In genomic region chr6:25061289-25061945, GRCh38 we compare ENCODE assay signal across 17 cellular contexts.
DNase-seq lines count a peak whose midpoint lies in the region; ATAC-seq and TF ChIP-seq lines count a peak whose summit lies in the region.
"Had no signal": no experiment of that assay in that cellular context is flagged by ENCODE, and none has a peak within 500 bp of the region (broad histone marks: within the 10 kb centered on the region; RNA-seq: fewer than 3 reads in every experiment).

No MANE protein-coding gene starts in this region.

- no peak for ATAC-seq in HG02981 (IDR thresholded peaks at IDR 0.05; ENCODE audit: unreplicated experiment)
- ATAC-seq: activated T-cell treated with anti-CD3 and anti-CD28 coated beads, Interleukin-2, amount 50 U/mL, for 4 hours; pancreas; upper lobe of right lung had no signal

- TF ChIP-seq CTCF in AG09319 (IDR thresholded peaks at IDR 0.05; ENCODE audit: low read depth, low read length) (no peak), OCI-LY3 (IDR thresholded peaks at IDR 0.05; ENCODE audit: low read depth, low read length) (no peak), osteoblast (IDR thresholded peaks at IDR 0.05; ENCODE audit: extremely low read depth, low read depth, low read length) (no peak)

- no peaks in the 10 kb centered on the region for H3K9me3 ChIP-seq in OCI-LY3 (ENCODE audit: insufficient read depth, low read length)
- H3K9me3 ChIP-seq in osteoblast (ENCODE audit: low read depth, low read length), result no peaks in the 10 kb centered on the region
- H3K9me3 ChIP-seq: adrenal gland, left ventricle myocardium inferior, pancreas, upper lobe of right lung had no signal

- H3K79me2 ChIP-seq in OCI-LY3 (ENCODE audit: low read length) (peaks cover 7% of the 10 kb centered on the region), osteoblast (ENCODE audit: insufficient read depth, low read length) (no peaks in the 10 kb centered on the region)

- H3K9me3 Mint-ChIP-seq in activated CD4-positive, alpha-beta T cell treated with anti-CD3 and anti-CD28 coated beads, Interleukin-2, amount 10 ng/mL, durations not matched to agents 24 days and 14 days, result no peaks in the 10 kb centered on the region
- H3K9me3 Mint-ChIP-seq: activated T-cell treated with anti-CD3 and anti-CD28 coated beads, Interleukin-2, amount 50 U/mL, for 4 hours had no signal

- H3K4me1 ChIP-seq in OCI-LY3 (ENCODE audit: low read length) (peaks cover 26% of the 10 kb centered on the region), osteoblast (ENCODE audit: insufficient read depth, low read length) (peaks cover 21% of the 10 kb centered on the region)
- H3K4me1 ChIP-seq: adrenal gland, pancreas, upper lobe of right lung had no signal

- H3K4me3 Mint-ChIP-seq in activated CD4-positive, alpha-beta T cell treated with anti-CD3 and anti-CD28 coated beads, Interleukin-2, amount 10 ng/mL, durations not matched to agents 24 days and 14 days, result no peak overlapping the region
- H3K4me3 Mint-ChIP-seq: activated T-cell treated with anti-CD3 and anti-CD28 coated beads, Interleukin-2, amount 50 U/mL, for 4 hours had no signal

- H3K27ac ChIP-seq in OCI-LY3 (ENCODE audit: low read length) (no peak overlapping the region), osteoblast (ENCODE audit: low read depth, low read length) (peak overlapping the region; percentile 38)
- H3K27ac ChIP-seq: adrenal gland, HL-60, left ventricle myocardium inferior, pancreas, upper lobe of right lung had no signal

- H2AFZ ChIP-seq in OCI-LY3 (ENCODE audit: low read depth, low read length) (peak overlapping the region; percentile 77; the same call in 1 of the 2 replicates), osteoblast (ENCODE audit: low read length) (peak overlapping the region; percentile 53)

- DNase-seq in AG09319 (ENCODE audit: extremely low read depth, low read depth), result peak; percentile 27
- DNase-seq in fibroblast of peridontal ligament (ENCODE audit: extremely low read depth), result peak; percentile 78
- peak; percentile 80 for DNase-seq in osteoblast (ENCODE audit: insufficient read length, low spot score, missing footprints)
- no peak for DNase-seq in activated CD4-positive, alpha-beta T cell treated with anti-CD3 and anti-CD28 coated beads, Interleukin-2, amount 10 ng/mL, durations not matched to agents 24 days and 14 days
- DNase-seq in ureter (ENCODE audit: low spot score), result no peak
- DNase-seq in activated CD4-positive, alpha-beta T cell treated with anti-CD3 and anti-CD28 coated beads for 1 hour, result no peak
- DNase-seq: activated T-cell treated with anti-CD3 and anti-CD28 coated beads, Interleukin-2, amount 50 U/mL, for 4 hours; adrenal gland; AML-193; dorsolateral prefrontal cortex; left ventricle myocardium inferior; NCI-H2081; pancreas; upper lobe of right lung had no signal

- H3K4me1 Mint-ChIP-seq in activated CD4-positive, alpha-beta T cell treated with anti-CD3 and anti-CD28 coated beads, Interleukin-2, amount 10 ng/mL, durations not matched to agents 24 days and 14 days, result peaks cover 16% of the 10 kb centered on the region

- intact Hi-C loops in activated CD4-positive, alpha-beta T cell treated with anti-CD3 and anti-CD28 coated beads, Interleukin-2, amount 10 ng/mL, durations not matched to agents 24 days and 14 days (cut with micrococcal nuclease), result no loop called here

- no peaks in the 10 kb centered on the region for H3K36me3 ChIP-seq in OCI-LY3 (replicated peaks; ENCODE audit: low read depth, low read length)
- no peaks in the 10 kb centered on the region for H3K36me3 ChIP-seq in osteoblast (ENCODE audit: insufficient read depth, low read length)
- H3K36me3 ChIP-seq: adrenal gland, left ventricle myocardium inferior, pancreas, upper lobe of right lung had no signal

- no peak overlapping the region for H3K27ac Mint-ChIP-seq in activated CD4-positive, alpha-beta T cell treated with anti-CD3 and anti-CD28 coated beads, Interleukin-2, amount 10 ng/mL, durations not matched to agents 24 days and 14 days

- H4K20me1 ChIP-seq in OCI-LY3 (ENCODE audit: insufficient read depth, low read length) (no peaks in the 10 kb centered on the region), osteoblast (ENCODE audit: insufficient read depth, low read length) (no peaks in the 10 kb centered on the region)

- H3K27me3 Mint-ChIP-seq in activated CD4-positive, alpha-beta T cell treated with anti-CD3 and anti-CD28 coated beads, Interleukin-2, amount 10 ng/mL, durations not matched to agents 24 days and 14 days, result no peaks in the 10 kb centered on the region

- peaks cover 2% of the 10 kb centered on the region for H3K36me3 Mint-ChIP-seq in activated CD4-positive, alpha-beta T cell treated with anti-CD3 and anti-CD28 coated beads, Interleukin-2, amount 10 ng/mL, durations not matched to agents 24 days and 14 days (ENCODE audit: low read depth)

- H3K4me2 ChIP-seq in OCI-LY3 (ENCODE audit: low read length), result peak overlapping the region; percentile 65
- peak overlapping the region; percentile 42 for H3K4me2 ChIP-seq in osteoblast (ENCODE audit: insufficient read depth, low read length)

- peak overlapping the region; percentile 52; the same call in 1 of the 2 replicates for H3K9ac ChIP-seq in OCI-LY3 (ENCODE audit: low read length)

- no peaks in the 10 kb centered on the region for H3K27me3 ChIP-seq in OCI-LY3 (ENCODE audit: low read depth, low read length)
- no peaks in the 10 kb centered on the region for H3K27me3 ChIP-seq in osteoblast (ENCODE audit: insufficient read depth, low read length)
- H3K27me3 ChIP-seq: adrenal gland, pancreas, upper lobe of right lung had no signal

- H3K4me3 ChIP-seq in OCI-LY3 (ENCODE audit: low read length) (no peak overlapping the region), osteoblast (ENCODE audit: insufficient read depth, low read length) (no peak overlapping the region)
- H3K4me3 ChIP-seq: adrenal gland, dorsolateral prefrontal cortex, left ventricle myocardium inferior, pancreas, upper lobe of right lung had no signal

Comparison
In these comparisons a context has a peak if more than half of its experiments do, and no peak if none do; other contexts are left out.
1. DNase-seq: peak in AG09319 (single experiment), fibroblast of peridontal ligament (single experiment) and osteoblast (single experiment); none in activated CD4-positive, alpha-beta T cell treated with anti-CD3 and anti-CD28 coated beads, Interleukin-2, amount 10 ng/mL, durations not matched to agents 24 days and 14 days (single experiment), ureter (single experiment) and activated CD4-positive, alpha-beta T cell treated with anti-CD3 and anti-CD28 coated beads for 1 hour (single experiment).